ENCODE assay signal across 1 cellular context in genomic region chr14:73996731-73997107, GRCh38.
TF ChIP-seq lines count a peak whose summit lies in the region.

No MANE protein-coding gene starts in this region.

TF ChIP-seq in HepG2, 621 proteins besides CTCF, POLR2A, EP300 and RAD21 (continued from another document and continues in another):
- TF ChIP-seq, protein P1, sequence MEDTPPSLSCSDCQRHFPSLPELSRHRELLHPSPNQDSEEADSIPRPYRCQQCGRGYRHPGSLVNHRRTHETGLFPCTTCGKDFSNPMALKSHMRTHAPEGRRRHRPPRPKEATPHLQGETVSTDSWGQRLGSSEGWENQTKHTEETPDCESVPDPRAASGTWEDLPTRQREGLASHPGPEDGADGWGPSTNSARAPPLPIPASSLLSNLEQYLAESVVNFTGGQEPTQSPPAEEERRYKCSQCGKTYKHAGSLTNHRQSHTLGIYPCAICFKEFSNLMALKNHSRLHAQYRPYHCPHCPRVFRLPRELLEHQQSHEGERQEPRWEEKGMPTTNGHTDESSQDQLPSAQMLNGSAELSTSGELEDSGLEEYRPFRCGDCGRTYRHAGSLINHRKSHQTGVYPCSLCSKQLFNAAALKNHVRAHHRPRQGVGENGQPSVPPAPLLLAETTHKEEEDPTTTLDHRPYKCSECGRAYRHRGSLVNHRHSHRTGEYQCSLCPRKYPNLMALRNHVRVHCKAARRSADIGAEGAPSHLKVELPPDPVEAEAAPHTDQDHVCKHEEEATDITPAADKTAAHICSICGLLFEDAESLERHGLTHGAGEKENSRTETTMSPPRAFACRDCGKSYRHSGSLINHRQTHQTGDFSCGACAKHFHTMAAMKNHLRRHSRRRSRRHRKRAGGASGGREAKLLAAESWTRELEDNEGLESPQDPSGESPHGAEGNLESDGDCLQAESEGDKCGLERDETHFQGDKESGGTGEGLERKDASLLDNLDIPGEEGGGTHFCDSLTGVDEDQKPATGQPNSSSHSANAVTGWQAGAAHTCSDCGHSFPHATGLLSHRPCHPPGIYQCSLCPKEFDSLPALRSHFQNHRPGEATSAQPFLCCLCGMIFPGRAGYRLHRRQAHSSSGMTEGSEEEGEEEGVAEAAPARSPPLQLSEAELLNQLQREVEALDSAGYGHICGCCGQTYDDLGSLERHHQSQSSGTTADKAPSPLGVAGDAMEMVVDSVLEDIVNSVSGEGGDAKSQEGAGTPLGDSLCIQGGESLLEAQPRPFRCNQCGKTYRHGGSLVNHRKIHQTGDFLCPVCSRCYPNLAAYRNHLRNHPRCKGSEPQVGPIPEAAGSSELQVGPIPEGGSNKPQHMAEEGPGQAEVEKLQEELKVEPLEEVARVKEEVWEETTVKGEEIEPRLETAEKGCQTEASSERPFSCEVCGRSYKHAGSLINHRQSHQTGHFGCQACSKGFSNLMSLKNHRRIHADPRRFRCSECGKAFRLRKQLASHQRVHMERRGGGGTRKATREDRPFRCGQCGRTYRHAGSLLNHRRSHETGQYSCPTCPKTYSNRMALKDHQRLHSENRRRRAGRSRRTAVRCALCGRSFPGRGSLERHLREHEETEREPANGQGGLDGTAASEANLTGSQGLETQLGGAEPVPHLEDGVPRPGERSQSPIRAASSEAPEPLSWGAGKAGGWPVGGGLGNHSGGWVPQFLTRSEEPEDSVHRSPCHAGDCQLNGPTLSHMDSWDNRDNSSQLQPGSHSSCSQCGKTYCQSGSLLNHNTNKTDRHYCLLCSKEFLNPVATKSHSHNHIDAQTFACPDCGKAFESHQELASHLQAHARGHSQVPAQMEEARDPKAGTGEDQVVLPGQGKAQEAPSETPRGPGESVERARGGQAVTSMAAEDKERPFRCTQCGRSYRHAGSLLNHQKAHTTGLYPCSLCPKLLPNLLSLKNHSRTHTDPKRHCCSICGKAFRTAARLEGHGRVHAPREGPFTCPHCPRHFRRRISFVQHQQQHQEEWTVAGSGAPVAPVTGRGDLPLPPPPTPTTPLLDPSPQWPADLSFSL (CRISPR knock-in tag; IDR thresholded peaks at IDR 0.05), result no peak
- TF ChIP-seq ZSCAN31 (CRISPR knock-in tag; IDR thresholded peaks at IDR 0.05; ENCODE audit: low read depth) (no peak), BRF2 (CRISPR knock-in tag; IDR thresholded peaks at IDR 0.05) (0 out of 2 replicates have a peak, but pooled peaks have one; percentile 25), DNMT3B (CRISPR knock-in tag; conservative IDR thresholded peaks at IDR 0.05) (no peak), ZNF563 (CRISPR knock-in tag; IDR thresholded peaks at IDR 0.05) (no peak), BCL3 (CRISPR knock-in tag; IDR thresholded peaks at IDR 0.05) (no peak), PAXIP1 (CRISPR knock-in tag; conservative IDR thresholded peaks at IDR 0.05) (no peak; the same call in 1 of the 2 replicates), ZNF672 (CRISPR knock-in tag; IDR thresholded peaks at IDR 0.05) (no peak), NFE2L2 (IDR thresholded peaks at IDR 0.05; ENCODE audit: low read length) (no peak), SOX5 (CRISPR knock-in tag; IDR thresholded peaks at IDR 0.05; ENCODE audit: borderline replicate concordance) (peak; percentile 65; the same call in 1 of the 2 replicates), ZNF225 (CRISPR knock-in tag; IDR thresholded peaks at IDR 0.05) (no peak), ZNF878 (CRISPR knock-in tag; IDR thresholded peaks at IDR 0.05) (no peak), ZNF703 (CRISPR knock-in tag; IDR thresholded peaks at IDR 0.05; ENCODE audit: borderline replicate concordance) (no peak), TCF12 (IDR thresholded peaks at IDR 0.05) (no peak), TCF12 (CRISPR knock-in tag; IDR thresholded peaks at IDR 0.05) (no peak), REXO4 (CRISPR knock-in tag; IDR thresholded peaks at IDR 0.05; ENCODE audit: borderline replicate concordance) (no peak), POGZ (CRISPR knock-in tag; IDR thresholded peaks at IDR 0.05) (no peak), ZNF605 (CRISPR knock-in tag; IDR thresholded peaks at IDR 0.05) (no peak; the same call in 1 of the 2 replicates), ZNF33B (CRISPR knock-in tag; IDR thresholded peaks at IDR 0.05) (no peak), PHB2 (IDR thresholded peaks at IDR 0.05; ENCODE audit: partially characterized antibody) (no peak), MBNL3 (CRISPR knock-in tag; conservative IDR thresholded peaks at IDR 0.05) (no peak), NR2F1 (CRISPR knock-in tag; IDR thresholded peaks at IDR 0.05) (peak; percentile 85 to 95), HNF4A (CRISPR knock-in tag; IDR thresholded peaks at IDR 0.05) (peak; percentile 74; the same call in 1 of the 2 replicates), BCL6 (CRISPR knock-in tag; IDR thresholded peaks at IDR 0.05) (peak; percentile 94), ZNF30 (CRISPR knock-in tag; IDR thresholded peaks at IDR 0.05) (no peak), MEIS2 (CRISPR knock-in tag; IDR thresholded peaks at IDR 0.05) (no peak), KMT2B (CRISPR knock-in tag; IDR thresholded peaks at IDR 0.05) (no peak), ZSCAN30 (CRISPR knock-in tag; IDR thresholded peaks at IDR 0.05) (no peak), BATF2 (CRISPR knock-in tag; IDR thresholded peaks at IDR 0.05) (no peak), ZNF841 (CRISPR knock-in tag; IDR thresholded peaks at IDR 0.05; ENCODE audit: borderline replicate concordance) (no peak), PRMT3 (CRISPR knock-in tag; IDR thresholded peaks at IDR 0.05; ENCODE audit: borderline replicate concordance, low read depth) (no peak), HNRNPUL1 (IDR thresholded peaks at IDR 0.05; ENCODE audit: low read depth, low read length) (no peak), MED13 (CRISPR knock-in tag; IDR thresholded peaks at IDR 0.05) (no peak), EED (CRISPR knock-in tag; IDR thresholded peaks at IDR 0.05) (no peak), MAFG (CRISPR knock-in tag; IDR thresholded peaks at IDR 0.05) (no peak), ASH2L (IDR thresholded peaks at IDR 0.05; ENCODE audit: insufficient read length, low read depth, low read length) (no peak), BORCS8-MEF2B (CRISPR knock-in tag; IDR thresholded peaks at IDR 0.05) (peak; percentile 59; the same call in 1 of the 2 replicates), ZNF850 (CRISPR knock-in tag; conservative IDR thresholded peaks at IDR 0.05) (no peak), ZMYM3 (CRISPR knock-in tag; IDR thresholded peaks at IDR 0.05) (0 out of 2 replicates have a peak, but pooled peaks have one; percentile 27), RFX1 (IDR thresholded peaks at IDR 0.05) (no peak), ZNF792 (CRISPR knock-in tag; IDR thresholded peaks at IDR 0.05) (no peak; the same call in 1 of the 2 replicates), ZFP82 (CRISPR knock-in tag; IDR thresholded peaks at IDR 0.05; ENCODE audit: borderline replicate concordance) (no peak), ARNT2 (CRISPR knock-in tag; IDR thresholded peaks at IDR 0.05; ENCODE audit: low read depth) (no peak), MYNN (CRISPR knock-in tag; IDR thresholded peaks at IDR 0.05; ENCODE audit: low read depth) (no peak), THAP8 (CRISPR knock-in tag; IDR thresholded peaks at IDR 0.05; ENCODE audit: borderline replicate concordance) (no peak)
- TF ChIP-seq, protein P2, sequence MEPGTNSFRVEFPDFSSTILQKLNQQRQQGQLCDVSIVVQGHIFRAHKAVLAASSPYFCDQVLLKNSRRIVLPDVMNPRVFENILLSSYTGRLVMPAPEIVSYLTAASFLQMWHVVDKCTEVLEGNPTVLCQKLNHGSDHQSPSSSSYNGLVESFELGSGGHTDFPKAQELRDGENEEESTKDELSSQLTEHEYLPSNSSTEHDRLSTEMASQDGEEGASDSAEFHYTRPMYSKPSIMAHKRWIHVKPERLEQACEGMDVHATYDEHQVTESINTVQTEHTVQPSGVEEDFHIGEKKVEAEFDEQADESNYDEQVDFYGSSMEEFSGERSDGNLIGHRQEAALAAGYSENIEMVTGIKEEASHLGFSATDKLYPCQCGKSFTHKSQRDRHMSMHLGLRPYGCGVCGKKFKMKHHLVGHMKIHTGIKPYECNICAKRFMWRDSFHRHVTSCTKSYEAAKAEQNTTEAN (CRISPR knock-in tag; conservative IDR thresholded peaks at IDR 0.05), result no peak
- TF ChIP-seq, protein P3, sequence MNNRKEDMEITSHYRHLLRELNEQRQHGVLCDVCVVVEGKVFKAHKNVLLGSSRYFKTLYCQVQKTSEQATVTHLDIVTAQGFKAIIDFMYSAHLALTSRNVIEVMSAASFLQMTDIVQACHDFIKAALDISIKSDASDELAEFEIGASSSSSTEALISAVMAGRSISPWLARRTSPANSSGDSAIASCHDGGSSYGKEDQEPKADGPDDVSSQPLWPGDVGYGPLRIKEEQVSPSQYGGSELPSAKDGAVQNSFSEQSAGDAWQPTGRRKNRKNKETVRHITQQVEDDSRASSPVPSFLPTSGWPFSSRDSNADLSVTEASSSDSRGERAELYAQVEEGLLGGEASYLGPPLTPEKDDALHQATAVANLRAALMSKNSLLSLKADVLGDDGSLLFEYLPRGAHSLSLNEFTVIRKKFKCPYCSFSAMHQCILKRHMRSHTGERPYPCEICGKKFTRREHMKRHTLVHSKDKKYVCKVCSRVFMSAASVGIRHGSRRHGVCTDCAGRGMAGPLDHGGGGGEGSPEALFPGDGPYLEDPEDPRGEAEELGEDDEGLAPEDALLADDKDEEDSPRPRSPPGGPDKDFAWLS (CRISPR knock-in tag; IDR thresholded peaks at IDR 0.05; ENCODE audit: borderline replicate concordance), result no peak
- TF ChIP-seq, protein P4, sequence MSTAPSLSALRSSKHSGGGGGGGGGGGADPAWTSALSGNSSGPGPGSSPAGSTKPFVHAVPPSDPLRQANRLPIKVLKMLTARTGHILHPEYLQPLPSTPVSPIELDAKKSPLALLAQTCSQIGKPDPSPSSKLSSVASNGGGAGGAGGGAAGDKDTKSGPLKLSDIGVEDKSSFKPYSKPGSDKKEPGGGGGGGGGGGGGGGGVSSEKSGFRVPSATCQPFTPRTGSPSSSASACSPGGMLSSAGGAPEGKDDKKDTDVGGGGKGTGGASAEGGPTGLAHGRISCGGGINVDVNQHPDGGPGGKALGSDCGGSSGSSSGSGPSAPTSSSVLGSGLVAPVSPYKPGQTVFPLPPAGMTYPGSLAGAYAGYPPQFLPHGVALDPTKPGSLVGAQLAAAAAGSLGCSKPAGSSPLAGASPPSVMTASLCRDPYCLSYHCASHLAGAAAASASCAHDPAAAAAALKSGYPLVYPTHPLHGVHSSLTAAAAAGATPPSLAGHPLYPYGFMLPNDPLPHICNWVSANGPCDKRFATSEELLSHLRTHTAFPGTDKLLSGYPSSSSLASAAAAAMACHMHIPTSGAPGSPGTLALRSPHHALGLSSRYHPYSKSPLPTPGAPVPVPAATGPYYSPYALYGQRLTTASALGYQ (CRISPR knock-in tag; IDR thresholded peaks at IDR 0.05), result no peak
